Comparison of ENCODE assay signal across 8 cellular contexts in the genomic region with DNA sequence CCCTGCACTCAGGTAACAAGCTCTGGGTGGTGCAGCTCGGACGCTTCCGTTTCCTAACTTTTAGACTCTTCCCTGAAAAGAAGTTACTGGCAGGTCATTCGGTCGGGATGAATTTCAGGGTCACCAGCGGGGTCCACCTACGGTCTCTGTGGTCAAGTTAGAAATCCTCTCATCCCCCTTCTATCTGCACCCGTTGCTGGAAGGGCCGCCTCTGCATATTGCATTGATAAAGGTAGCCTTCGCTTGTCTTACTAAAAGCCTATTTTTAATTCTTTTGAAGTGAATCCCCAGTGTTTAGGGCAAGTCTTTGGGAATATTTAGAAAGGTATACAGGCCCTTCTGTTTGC. TPM values are rescaled to one million over a fixed set of nuclear protein-coding genes. Genes with fewer than 3 reads are reported as not detected.
DNase-seq lines count a peak whose midpoint lies in the region; ATAC-seq and TF ChIP-seq lines count a peak whose summit lies in the region.

No MANE protein-coding gene starts in this region.

- CTCF ChIA-PET in activated B cell treated with CpG ODN at 0.5 μM for 24 hours (lab: Charles Lee), result no interaction called here

- DNase-seq in T-helper 1 cell (no peak), activated B cell treated with CpG ODN at 0.5 μM for 24 hours (no peak), HPDE6-E6E7 (ENCODE audit: extremely low spot score) (no peak)
- no peak for DNase-seq in activated effector memory CD4-positive, alpha-beta T cell treated with Interleukin-2 at 50 U/mL for 16 hours

- intact Hi-C loops in activated B cell treated with CpG ODN at 0.5 μM for 24 hours (cut with micrococcal nuclease), result no loop called here

- peak overlapping the region; percentile 86 for H3K27ac ChIP-seq in subcutaneous abdominal adipose tissue (ENCODE audit: low read depth, low read length)

- peak overlapping the region; percentile 77 to 97 (median 91) for H3K9ac ChIP-seq in subcutaneous abdominal adipose tissue (ENCODE audit: low read length in 5 of 5)

- H3K36me3 ChIP-seq in subcutaneous abdominal adipose tissue (ENCODE audit: control insufficient read depth in 5 of 5, insufficient read depth in 5 of 5, low read length in 5 of 5), result peaks cover 12 to 18% (median 16%) of the 10 kb centered on the region in 5 donors

- no peaks in the 10 kb centered on the region for H3K9me3 Mint-ChIP-seq in T-helper 1 cell treated with Interleukin-12 subunit alpha and Interleukin-12 subunit beta and Interleukin-4 antibody, amounts not matched to agents 30 μg/mL and 1 μg/mL, for 36 hours
- H3K9me3 Mint-ChIP-seq in activated B cell treated with CpG ODN at 0.5 μM for 24 hours, result no peaks in the 10 kb centered on the region

- H3K27me3 Mint-ChIP-seq in T-helper 1 cell treated with Interleukin-12 subunit alpha and Interleukin-12 subunit beta and Interleukin-4 antibody, amounts not matched to agents 30 μg/mL and 1 μg/mL, for 36 hours (ENCODE audit: low read depth), result no peaks in the 10 kb centered on the region
- H3K27me3 Mint-ChIP-seq in activated B cell treated with CpG ODN at 0.5 μM for 24 hours, result no peaks in the 10 kb centered on the region

- peaks cover 3 to 44% (median 31%) of the 10 kb centered on the region in 5 donors for H3K4me1 ChIP-seq in subcutaneous abdominal adipose tissue (ENCODE audit: control insufficient read depth in 5 of 5, insufficient read depth in 5 of 5, low read length in 5 of 5)

- no peak for ATAC-seq in activated B cell treated with CpG ODN at 0.5 μM for 24 hours (ENCODE audit: low read depth)
- no peak for ATAC-seq in HG02970 (IDR thresholded peaks at IDR 0.05; ENCODE audit: low FRiP score, unreplicated experiment)

- H3K4me3 Mint-ChIP-seq in T-helper 1 cell treated with Interleukin-12 subunit alpha and Interleukin-12 subunit beta and Interleukin-4 antibody, amounts not matched to agents 30 μg/mL and 1 μg/mL, for 36 hours, result peak overlapping the region; percentile 95
- H3K4me3 Mint-ChIP-seq in activated B cell treated with CpG ODN at 0.5 μM for 24 hours, result peak overlapping the region; percentile 93

- H3K36me3 Mint-ChIP-seq in T-helper 1 cell treated with Interleukin-12 subunit alpha and Interleukin-12 subunit beta and Interleukin-4 antibody, amounts not matched to agents 30 μg/mL and 1 μg/mL, for 36 hours (ENCODE audit: low read depth), result peaks cover 14% of the 10 kb centered on the region
- peaks cover 20% of the 10 kb centered on the region for H3K36me3 Mint-ChIP-seq in activated B cell treated with CpG ODN at 0.5 μM for 24 hours (ENCODE audit: low read depth)

- no peaks in the 10 kb centered on the region for H3K27me3 ChIP-seq in subcutaneous abdominal adipose tissue (ENCODE audit: control insufficient read depth in 5 of 5, insufficient read depth in 4 of 5, low read length in 5 of 5)

- no peak for TF ChIP-seq CTCF in activated B cell treated with CpG ODN at 0.5 μM for 24 hours (IDR thresholded peaks at IDR 0.05)

- POLR2A ChIA-PET in activated B cell treated with CpG ODN at 0.5 μM for 24 hours (lab: Charles Lee), result no interaction called here

- H3K27ac Mint-ChIP-seq in T-helper 1 cell treated with Interleukin-12 subunit alpha and Interleukin-12 subunit beta and Interleukin-4 antibody, amounts not matched to agents 30 μg/mL and 1 μg/mL, for 36 hours, result peak overlapping the region; percentile 95
- peak overlapping the region; percentile 83 for H3K27ac Mint-ChIP-seq in activated B cell treated with CpG ODN at 0.5 μM for 24 hours

- peak overlapping the region; percentile 86 for H3K4me3 ChIP-seq in iPS-11a (ENCODE audit: low read depth, low read length)
- H3K4me3 ChIP-seq in subcutaneous abdominal adipose tissue (ENCODE audit: low read depth in 1 of 5, low read length in 5 of 5), result peak overlapping the region; percentile 84 to 92 (median 87)

- peaks cover 26% of the 10 kb centered on the region for H3K4me1 Mint-ChIP-seq in T-helper 1 cell treated with Interleukin-12 subunit alpha and Interleukin-12 subunit beta and Interleukin-4 antibody, amounts not matched to agents 30 μg/mL and 1 μg/mL, for 36 hours (ENCODE audit: low read depth)
- H3K4me1 Mint-ChIP-seq in activated B cell treated with CpG ODN at 0.5 μM for 24 hours, result peaks cover 24% of the 10 kb centered on the region

- H3K9me3 ChIP-seq in subcutaneous abdominal adipose tissue (ENCODE audit: control insufficient read depth in 5 of 5, low read length in 5 of 5), result no peaks in the 10 kb centered on the region

RNA-seq across cellular contexts. Expression of a gene that starts 0.7 kb away (rescaled TPM):
- 27.7 and 28.2 TPM in 2 replicates for total RNA-seq in activated B cell treated with CpG ODN at 0.5 μM for 24 hours

RNA-seq across cellular contexts. Expression of a gene that starts 47.3 kb away (rescaled TPM):
- not detected in 2 replicates for total RNA-seq in activated B cell treated with CpG ODN at 0.5 μM for 24 hours

RNA-seq across cellular contexts. Expression of a gene that starts 56.1 kb away (rescaled TPM):
- 12.9 and 13.0 TPM in 2 replicates for total RNA-seq in activated B cell treated with CpG ODN at 0.5 μM for 24 hours

RNA-seq across cellular contexts. Expression of a gene that starts 56.2 kb away (rescaled TPM):
- total RNA-seq in activated B cell treated with CpG ODN at 0.5 μM for 24 hours, result 21.0 and 25.5 TPM in 2 replicates
